In genomic region chrX:24748196-24748595, GRCh38 we compare ENCODE assay signal across 26 cellular contexts.
"Had no signal": no experiment of that assay in that cellular context is flagged by ENCODE, and none has a peak within 500 bp of the region (broad histone marks: within the 10 kb centered on the region; RNA-seq: fewer than 3 reads in every experiment).

No MANE protein-coding gene starts in this region.

- H3K27ac Mint-ChIP-seq: activated CD4-positive, alpha-beta memory T cell treated with anti-CD3 and anti-CD28 coated beads, Interleukin-2, amount 10 ng/mL, durations not matched to agents 7 days and 5 days; activated CD4-positive, alpha-beta T cell treated with anti-CD3 and anti-CD28 coated beads, Interleukin-2, amount 10 ng/mL, durations not matched to agents 7 days and 5 days; activated naive CD8-positive, alpha-beta T cell; activated T-helper 17 cell treated with anti-CD3 and anti-CD28 coated beads, Interleukin-2, amount 50 U/mL, for 72 hours; WTC11 had no signal

- H3K36me3 ChIP-seq: gastrocnemius medialis had no signal

- H3K4me1 ChIP-seq: body of pancreas, esophagus muscularis mucosa, foreskin keratinocyte, heart left ventricle had no signal

- H3K4me1 Mint-ChIP-seq: activated CD4-positive, alpha-beta memory T cell treated with anti-CD3 and anti-CD28 coated beads, Interleukin-2, amount 10 ng/mL, durations not matched to agents 7 days and 5 days; activated CD4-positive, alpha-beta T cell treated with anti-CD3 and anti-CD28 coated beads, Interleukin-2, amount 10 ng/mL, durations not matched to agents 7 days and 5 days; activated T-helper 17 cell treated with anti-CD3 and anti-CD28 coated beads, Interleukin-2, amount 50 U/mL, for 72 hours; WTC11 had no signal

- H3K4me3 Mint-ChIP-seq: activated CD4-positive, alpha-beta memory T cell treated with anti-CD3 and anti-CD28 coated beads, Interleukin-2, amount 10 ng/mL, durations not matched to agents 7 days and 5 days; activated CD4-positive, alpha-beta T cell treated with anti-CD3 and anti-CD28 coated beads, Interleukin-2, amount 10 ng/mL, durations not matched to agents 7 days and 5 days; activated naive CD8-positive, alpha-beta T cell; activated T-cell treated with anti-CD3 and anti-CD28 coated beads, Interleukin-2, amount 50 U/mL, for 4 hours; activated T-helper 17 cell treated with anti-CD3 and anti-CD28 coated beads, Interleukin-2, amount 50 U/mL, for 72 hours; WTC11 had no signal

- H3K27me3 ChIP-seq: body of pancreas, esophagus muscularis mucosa, foreskin keratinocyte, gastrocnemius medialis had no signal

- H3K27ac ChIP-seq: body of pancreas, esophagus muscularis mucosa, foreskin keratinocyte, gastrocnemius medialis, heart left ventricle had no signal

- ATAC-seq: activated T-cell treated with anti-CD3 and anti-CD28 coated beads, Interleukin-2, amount 50 U/mL, for 4 hours; activated T-helper 17 cell treated with anti-CD3 and anti-CD28 coated beads, Interleukin-2, amount 50 U/mL, for 72 hours; body of pancreas; foreskin keratinocyte; gastrocnemius medialis; heart left ventricle; WTC11 had no signal

- H3K9me3 Mint-ChIP-seq: activated CD4-positive, alpha-beta memory T cell treated with anti-CD3 and anti-CD28 coated beads, Interleukin-2, amount 10 ng/mL, durations not matched to agents 7 days and 5 days; activated CD4-positive, alpha-beta T cell treated with anti-CD3 and anti-CD28 coated beads, Interleukin-2, amount 10 ng/mL, durations not matched to agents 7 days and 5 days; activated T-cell treated with anti-CD3 and anti-CD28 coated beads, Interleukin-2, amount 50 U/mL, for 4 hours; activated T-helper 17 cell treated with anti-CD3 and anti-CD28 coated beads, Interleukin-2, amount 50 U/mL, for 72 hours; WTC11 had no signal

- H3K9me3 ChIP-seq: body of pancreas, esophagus muscularis mucosa, gastrocnemius medialis, heart left ventricle had no signal

- H3K4me3 ChIP-seq: body of pancreas, esophagus muscularis mucosa, gastrocnemius medialis, heart left ventricle had no signal

- DNase-seq: activated CD4-positive, alpha-beta memory T cell treated with anti-CD3 and anti-CD28 coated beads, Interleukin-2, amount 10 ng/mL, durations not matched to agents 7 days and 5 days; activated CD4-positive, alpha-beta T cell treated with anti-CD3 and anti-CD28 coated beads for 1 hour; activated CD4-positive, alpha-beta T cell treated with anti-CD3 and anti-CD28 coated beads for 4 hours; activated CD4-positive, alpha-beta T cell treated with anti-CD3 and anti-CD28 coated beads, Interleukin-2, amount 10 ng/mL, durations not matched to agents 7 days and 5 days; activated CD4-positive, alpha-beta T cell treated with anti-CD3 and anti-CD28 coated beads, Interleukin-2, amount 50 U/mL, for 4 hours; activated effector memory CD4-positive, alpha-beta T cell treated with Interleukin-2 at 50 U/mL for 16 hours; activated gamma-delta T cell treated with Interleukin-2 at 50 U/mL for 16 hours; activated naive CD4-positive, alpha-beta T cell treated with anti-CD3 and anti-CD28 coated beads, Interleukin-2, amount 50 U/mL, for 16 hours; activated naive CD4-positive, alpha-beta T cell treated with Interleukin-2 at 50 U/mL for 16 hours; activated T-cell treated with anti-CD3 and anti-CD28 coated beads, Interleukin-2, amount 50 U/mL, for 4 hours; amniotic stem cell; anterior cingulate cortex; body of pancreas; cortex of kidney; effector CD8-positive, alpha-beta T cell; erythroblast; foreskin keratinocyte; gastrocnemius medialis; glutamatergic neuron; heart left ventricle; hypothalamus; T-helper 2 cell had no signal

- H3K27me3 Mint-ChIP-seq: activated CD4-positive, alpha-beta memory T cell treated with anti-CD3 and anti-CD28 coated beads, Interleukin-2, amount 10 ng/mL, durations not matched to agents 7 days and 5 days; activated CD4-positive, alpha-beta T cell treated with anti-CD3 and anti-CD28 coated beads, Interleukin-2, amount 10 ng/mL, durations not matched to agents 7 days and 5 days; activated naive CD8-positive, alpha-beta T cell; activated T-helper 17 cell treated with anti-CD3 and anti-CD28 coated beads, Interleukin-2, amount 50 U/mL, for 72 hours had no signal
